20 cellular contexts compared by ENCODE assay signal in genomic region chr15:99545605-99546004, GRCh38.
"Had no signal": no experiment of that assay in that cellular context is flagged by ENCODE, and none has a peak within 500 bp of the region (broad histone marks: within the 10 kb centered on the region; RNA-seq: fewer than 3 reads in every experiment).

No MANE protein-coding gene starts in this region.

- ATAC-seq: activated T-cell treated with anti-CD3 and anti-CD28 coated beads, Interleukin-2, amount 50 U/mL, for 72 hours; gastroesophageal sphincter; heart right ventricle; left colon; mucosa of descending colon; naive thymus-derived CD8-positive, alpha-beta T cell had no signal

- H3K9me3 Mint-ChIP-seq: activated naive CD8-positive, alpha-beta T cell treated with anti-CD3 and anti-CD28 coated beads for 36 hours; activated T-cell treated with anti-CD3 and anti-CD28 coated beads, Interleukin-2, amount 50 U/mL, for 72 hours; central memory CD8-positive, alpha-beta T cell; memory B cell; naive thymus-derived CD8-positive, alpha-beta T cell had no signal

- H3K27me3 Mint-ChIP-seq: activated naive CD8-positive, alpha-beta T cell treated with anti-CD3 and anti-CD28 coated beads for 36 hours; central memory CD8-positive, alpha-beta T cell; memory B cell had no signal

- H3K4me3 Mint-ChIP-seq: activated naive CD8-positive, alpha-beta T cell treated with anti-CD3 and anti-CD28 coated beads for 36 hours; activated T-cell treated with anti-CD3 and anti-CD28 coated beads, Interleukin-2, amount 50 U/mL, for 72 hours; brain; central memory CD8-positive, alpha-beta T cell; memory B cell; naive thymus-derived CD8-positive, alpha-beta T cell; stimulated activated naive B cell treated with anti-CD40 and anti-IgM and Interleukin-4, amounts not matched to agents 10 μg/mL and 1 μg/mL and 100 μg/mL, for 72 hours had no signal

- H3K27ac Mint-ChIP-seq: activated naive CD8-positive, alpha-beta T cell treated with anti-CD3 and anti-CD28 coated beads for 36 hours; activated T-cell treated with anti-CD3 and anti-CD28 coated beads, Interleukin-2, amount 50 U/mL, for 72 hours; brain; memory B cell; stimulated activated naive B cell treated with anti-CD40 and anti-IgM and Interleukin-4, amounts not matched to agents 10 μg/mL and 1 μg/mL and 100 μg/mL, for 72 hours had no signal

- FAIRE-seq: endothelial cell of umbilical vein had no signal

- H3K36me3 Mint-ChIP-seq: brain; memory B cell; naive thymus-derived CD8-positive, alpha-beta T cell; stimulated activated naive B cell treated with anti-CD40 and anti-IgM and Interleukin-4, amounts not matched to agents 10 μg/mL and 1 μg/mL and 100 μg/mL, for 72 hours had no signal

- H3K4me1 Mint-ChIP-seq: brain; central memory CD8-positive, alpha-beta T cell; naive thymus-derived CD8-positive, alpha-beta T cell had no signal

- DNase-seq: activated CD4-positive, alpha-beta T cell treated with anti-CD3 and anti-CD28 coated beads for 48 hours; activated CD8-positive, alpha-beta memory T cell treated with anti-CD3 and anti-CD28 coated beads, Interleukin-2, amount 50 U/mL, for 48 hours; activated gamma-delta T cell; activated naive CD8-positive, alpha-beta T cell treated with anti-CD3 and anti-CD28 coated beads for 36 hours; activated T-cell treated with anti-CD3 and anti-CD28 coated beads, Interleukin-2, amount 50 U/mL, for 72 hours; effector CD8-positive, alpha-beta T cell; heart right ventricle; left colon; mucosa of descending colon; naive thymus-derived CD8-positive, alpha-beta T cell; stimulated activated CD4-positive, alpha-beta T cell treated with anti-CD3 and anti-CD28 coated beads, Interleukin-15, amount 100 ng/mL, for 24 hours; stimulated activated CD4-positive, alpha-beta T cell treated with anti-CD3 and anti-CD28 coated beads, Interleukin-4, amount 100 ng/mL, for 1 hour; stimulated activated naive B cell treated with anti-CD40 and anti-IgM and Interleukin-4, amounts not matched to agents 10 μg/mL and 1 μg/mL and 100 μg/mL, for 72 hours; T-helper 2 cell; uterus had no signal
